In genomic region chr12:50398931-50399330, GRCh38 we compare ENCODE assay signal across 21 cellular contexts. TPM values are rescaled to one million over a fixed set of nuclear protein-coding genes. Genes with fewer than 3 reads are reported as not detected.
DNase-seq lines count a peak whose midpoint lies in the region; ATAC-seq, FAIRE-seq and TF ChIP-seq lines count a peak whose summit lies in the region.
"Had no signal": no experiment of that assay in that cellular context is flagged by ENCODE, and none has a peak within 500 bp of the region (broad histone marks: within the 10 kb centered on the region; RNA-seq: fewer than 3 reads in every experiment).

No MANE protein-coding gene starts in this region.

- DNase-seq in activated T-cell treated with anti-CD3 and anti-CD28 coated beads, Interleukin-2, amount 50 U/mL, for 4 hours: no peak
- no peak for DNase-seq in activated T-cell treated with anti-CD3 and anti-CD28 coated beads, Interleukin-2, amount 50 U/mL, for 1 hour
- DNase-seq in Karpas-422 (peak; percentile 9), immature natural killer cell (no peak), progenitor cell of endocrine pancreas (ENCODE audit: low spot score, unreplicated experiment) (no peak), frontal cortex (ENCODE audit: low spot score in 2 of 2) (no peak)
- DNase-seq: ACHN; activated T-cell treated with anti-CD3 and anti-CD28 coated beads, Interleukin-2, amount 50 U/mL, for 48 hours; DMS79; heart left ventricle; left lung; NCI-H1694; NCI-H69; nucleus accumbens; stimulated activated CD4-positive, alpha-beta T cell treated with anti-CD3 and anti-CD28 coated beads, Interleukin-2, amount 100 ng/mL, for 48 hours had no signal

- no peak overlapping the region for H3K27ac ChIP-seq in Karpas-422 (ENCODE audit: low read length)
- H3K27ac ChIP-seq: coronary artery, heart left ventricle, left lung had no signal

- FAIRE-seq in frontal cortex (lab: Jason Lieb, UNC): no peak
- FAIRE-seq: H1 had no signal

- no peaks in the 10 kb centered on the region for H3K9me3 ChIP-seq in Karpas-422 (ENCODE audit: low read length)
- H3K9me3 ChIP-seq: heart left ventricle, left lung had no signal

- H2AFZ ChIP-seq in Karpas-422 (ENCODE audit: low read length): peak overlapping the region; percentile 76; the same call in 1 of the 2 replicates

- H3K4me3 ChIP-seq in Karpas-422 (ENCODE audit: low read length): no peak overlapping the region
- H3K4me3 ChIP-seq: coronary artery, heart left ventricle, left lung, smooth muscle cell had no signal

- H3K4me1 Mint-ChIP-seq in activated T-cell treated with anti-CD3 and anti-CD28 coated beads, Interleukin-2, amount 50 U/mL, for 4 hours (ENCODE audit: low read depth): peaks cover 30% of the 10 kb centered on the region
- H3K4me1 Mint-ChIP-seq in immature natural killer cell (peaks cover 29 to 38% of the 10 kb centered on the region in 2 donors), progenitor cell of endocrine pancreas (ENCODE audit: low read depth) (peaks cover 24% of the 10 kb centered on the region)
- peaks cover 20% of the 10 kb centered on the region for H3K4me1 Mint-ChIP-seq in stimulated activated memory B cell treated with anti-CD40 and anti-IgM and Interleukin-4, amounts not matched to agents 10 μg/mL and 1 μg/mL and 100 μg/mL, for 72 hours

- H3K4me2 ChIP-seq in Karpas-422 (ENCODE audit: low read depth, low read length, poor library complexity, severe bottlenecking): no peak overlapping the region
- H3K4me2 ChIP-seq: smooth muscle cell had no signal

- peaks cover 31% of the 10 kb centered on the region for H3K79me2 ChIP-seq in Karpas-422 (ENCODE audit: low read length)

- H3K4me3 Mint-ChIP-seq in activated T-cell treated with anti-CD3 and anti-CD28 coated beads, Interleukin-2, amount 50 U/mL, for 4 hours: peak overlapping the region; percentile 17
- peak overlapping the region in 4 of 5 donors; percentile 40 to 65 (median 60) for H3K4me3 Mint-ChIP-seq in immature natural killer cell
- peak overlapping the region; percentile 38 for H3K4me3 Mint-ChIP-seq in progenitor cell of endocrine pancreas (ENCODE audit: low read depth)
- no peak overlapping the region for H3K4me3 Mint-ChIP-seq in stimulated activated memory B cell treated with anti-CD40 and anti-IgM and Interleukin-4, amounts not matched to agents 10 μg/mL and 1 μg/mL and 100 μg/mL, for 72 hours

- no peaks in the 10 kb centered on the region for H3K27me3 ChIP-seq in Karpas-422 (ENCODE audit: low read length)
- H3K27me3 ChIP-seq: heart left ventricle, left lung had no signal

- no peaks in the 10 kb centered on the region for H3K36me3 ChIP-seq in Karpas-422 (ENCODE audit: insufficient read depth, low read length)
- H3K36me3 ChIP-seq: heart left ventricle, left lung had no signal

- H3K27me3 Mint-ChIP-seq in activated T-cell treated with anti-CD3 and anti-CD28 coated beads, Interleukin-2, amount 50 U/mL, for 4 hours (ENCODE audit: low read depth): peaks cover 5% of the 10 kb centered on the region
- H3K27me3 Mint-ChIP-seq in immature natural killer cell (ENCODE audit: low read depth in 3 of 3): peaks cover 4 to 11% (median 6%) of the 10 kb centered on the region in 3 donors
- no peaks in the 10 kb centered on the region for H3K27me3 Mint-ChIP-seq in progenitor cell of endocrine pancreas
- H3K27me3 Mint-ChIP-seq in stimulated activated memory B cell treated with anti-CD40 and anti-IgM and Interleukin-4, amounts not matched to agents 10 μg/mL and 1 μg/mL and 100 μg/mL, for 72 hours: peaks cover 21% of the 10 kb centered on the region

- no peak for ATAC-seq in activated T-cell treated with anti-CD3 and anti-CD28 coated beads, Interleukin-2, amount 50 U/mL, for 4 hours
- no peak for ATAC-seq in HG03521 (IDR thresholded peaks at IDR 0.05; ENCODE audit: unreplicated experiment)
- ATAC-seq in stimulated activated memory B cell treated with anti-CD40 and anti-IgM and Interleukin-4, amounts not matched to agents 10 μg/mL and 1 μg/mL and 100 μg/mL, for 72 hours: no peak
- ATAC-seq: heart left ventricle, left lung had no signal

- H3K36me3 Mint-ChIP-seq in activated T-cell treated with anti-CD3 and anti-CD28 coated beads, Interleukin-2, amount 50 U/mL, for 4 hours (ENCODE audit: insufficient read depth): peaks cover 10% of the 10 kb centered on the region
- no peaks in the 10 kb centered on the region for H3K36me3 Mint-ChIP-seq in immature natural killer cell
- no peaks in the 10 kb centered on the region for H3K36me3 Mint-ChIP-seq in progenitor cell of endocrine pancreas (ENCODE audit: insufficient read depth)
- H3K36me3 Mint-ChIP-seq in stimulated activated memory B cell treated with anti-CD40 and anti-IgM and Interleukin-4, amounts not matched to agents 10 μg/mL and 1 μg/mL and 100 μg/mL, for 72 hours: peaks cover 8% of the 10 kb centered on the region

- no peak for TF ChIP-seq CTCF in progenitor cell of endocrine pancreas (IDR thresholded peaks at IDR 0.05; ENCODE audit: unreplicated experiment)

- no peak overlapping the region for H3K27ac Mint-ChIP-seq in immature natural killer cell
- peak overlapping the region; percentile 51 for H3K27ac Mint-ChIP-seq in progenitor cell of endocrine pancreas
- H3K27ac Mint-ChIP-seq in stimulated activated memory B cell treated with anti-CD40 and anti-IgM and Interleukin-4, amounts not matched to agents 10 μg/mL and 1 μg/mL and 100 μg/mL, for 72 hours: no peak overlapping the region

- no peaks in the 10 kb centered on the region for H3K9me2 ChIP-seq in Karpas-422 (replicated peaks; ENCODE audit: insufficient read depth, low read length)

- peaks cover 18% of the 10 kb centered on the region; the same call in 1 of the 2 replicates for H4K20me1 ChIP-seq in Karpas-422 (ENCODE audit: insufficient read depth, low read depth, low read length)

- H3K9ac ChIP-seq in Karpas-422 (ENCODE audit: low read length): no peak overlapping the region

- peaks cover 21% of the 10 kb centered on the region for H3K4me1 ChIP-seq in Karpas-422 (ENCODE audit: low read length)

- peaks cover 4% of the 10 kb centered on the region for H3K9me3 Mint-ChIP-seq in activated T-cell treated with anti-CD3 and anti-CD28 coated beads, Interleukin-2, amount 50 U/mL, for 4 hours
- H3K9me3 Mint-ChIP-seq in immature natural killer cell (no peaks in the 10 kb centered on the region), progenitor cell of endocrine pancreas (ENCODE audit: low read depth) (peaks cover 9% of the 10 kb centered on the region)
- H3K9me3 Mint-ChIP-seq in stimulated activated memory B cell treated with anti-CD40 and anti-IgM and Interleukin-4, amounts not matched to agents 10 μg/mL and 1 μg/mL and 100 μg/mL, for 72 hours: no peaks in the 10 kb centered on the region

RNA-seq across cellular contexts. Expression of gene LARP4, which starts 1.8 kb away (rescaled TPM):
- 100 to 1,000 TPM; 113 to 133 (median 127) TPM for total RNA-seq in activated T-cell treated with anti-CD3 and anti-CD28 coated beads, Interleukin-2, amount 50 U/mL, for 4 hours
- 29.8 and 40.3 TPM in 2 replicates for total RNA-seq in Karpas-422 (2014; rRNA removed; shearing (Covaris generic); ENCODE audit: low replicate concordance)
- polyA plus RNA-seq in immature natural killer cell: 10 to 100 TPM; 11.2 to 18.2 (median 11.2) TPM
- total RNA-seq in progenitor cell of endocrine pancreas (58.5 and 64.2 TPM in 2 replicates), frontal cortex (68.5 TPM)

RNA-seq across cellular contexts. Expression of gene FAM186A, which starts 2.5 kb away (rescaled TPM):
- not detected for total RNA-seq in activated T-cell treated with anti-CD3 and anti-CD28 coated beads, Interleukin-2, amount 50 U/mL, for 4 hours
- total RNA-seq in Karpas-422 (2014; rRNA removed; shearing (Covaris generic); ENCODE audit: low replicate concordance): not detected in 2 replicates
- polyA plus RNA-seq in immature natural killer cell: not detected
- total RNA-seq in progenitor cell of endocrine pancreas (not detected in 2 replicates), frontal cortex (not detected)
- total RNA-seq: H1, heart left ventricle, left lung, renal cortical epithelial cell, smooth muscle cell had no signal
- polyA plus RNA-seq: H1, heart left ventricle, smooth muscle cell had no signal
